14 cellular contexts compared by ENCODE assay signal in the genomic region with DNA sequence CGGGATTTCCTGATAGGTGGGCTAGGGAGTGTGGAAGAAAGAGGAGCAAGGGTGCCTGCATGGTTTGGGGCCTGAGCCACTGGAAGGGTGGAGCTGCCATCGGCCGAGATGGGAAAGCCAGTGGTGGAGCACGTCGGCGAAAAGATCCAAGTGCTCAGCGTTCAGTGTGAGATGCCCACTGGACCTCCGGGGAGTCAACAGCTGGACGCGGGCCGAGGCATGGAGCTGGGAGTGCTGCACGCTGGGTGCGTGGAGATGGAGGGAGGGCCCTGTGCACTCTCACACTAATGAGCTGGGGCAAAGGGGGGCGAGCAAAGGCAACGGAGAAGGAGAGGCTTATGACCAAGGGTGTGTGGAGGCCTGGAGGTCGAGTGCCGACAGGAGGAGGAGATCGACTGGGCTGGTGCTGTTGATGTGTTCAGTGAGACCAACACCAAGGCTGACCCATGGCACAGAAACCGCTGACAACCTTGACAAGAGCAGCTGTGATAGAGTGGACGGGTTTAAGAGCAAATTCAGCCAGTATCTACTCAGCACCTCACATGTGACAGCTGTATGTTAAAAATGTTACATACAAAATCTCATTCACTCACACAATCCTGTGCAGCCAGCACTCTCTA.
DNase-seq lines count a peak whose midpoint lies in the region; ATAC-seq and TF ChIP-seq lines count a peak whose summit lies in the region.
"Had no signal": no experiment of that assay in that cellular context is flagged by ENCODE, and none has a peak within 500 bp of the region (broad histone marks: within the 10 kb centered on the region; RNA-seq: fewer than 3 reads in every experiment).

No MANE protein-coding gene starts in this region.

- H3K36me3 ChIP-seq in hepatocyte (replicated peaks; ENCODE audit: insufficient read depth, low read depth) (no peaks in the 10 kb centered on the region), skeletal muscle satellite cell (ENCODE audit: insufficient read depth, low read length) (peaks cover 16% of the 10 kb centered on the region)

- no peaks in the 10 kb centered on the region for H3K27me3 ChIP-seq in hepatocyte
- H3K27me3 ChIP-seq in skeletal muscle satellite cell (ENCODE audit: control insufficient read depth, insufficient read depth, low read length) = no peaks in the 10 kb centered on the region

- H3K4me3 ChIP-seq in hepatocyte = no peak overlapping the region
- no peak overlapping the region for H3K4me3 ChIP-seq in skeletal muscle satellite cell (ENCODE audit: low read length)
- H3K4me3 ChIP-seq: lower lobe of right lung had no signal

- peaks cover 23% of the 10 kb centered on the region for H3K4me1 Mint-ChIP-seq in activated naive CD4-positive, alpha-beta T cell treated with anti-CD3 and anti-CD28 coated beads, Interleukin-2, amount 10 ng/mL, durations not matched to agents 7 days and 5 days
- peaks cover 27 to 40% (median 30%) of the 10 kb centered on the region in 3 donors for H3K4me1 Mint-ChIP-seq in T-cell

- no peak overlapping the region for H3K4me3 Mint-ChIP-seq in activated naive CD4-positive, alpha-beta T cell treated with anti-CD3 and anti-CD28 coated beads, Interleukin-2, amount 10 ng/mL, durations not matched to agents 7 days and 5 days
- H3K4me3 Mint-ChIP-seq in T-cell = no peak overlapping the region
- H3K4me3 Mint-ChIP-seq: central memory CD8-positive, alpha-beta T cell had no signal

- H3K27ac ChIP-seq in hepatocyte = peak overlapping the region; percentile 79

- H4K20me1 ChIP-seq in hepatocyte (ENCODE audit: insufficient read depth, poor library complexity, severe bottlenecking) = no peaks in the 10 kb centered on the region

- H3K27ac Mint-ChIP-seq in activated naive CD4-positive, alpha-beta T cell treated with anti-CD3 and anti-CD28 coated beads, Interleukin-2, amount 50 U/mL, for 72 hours = peak overlapping the region; percentile 17 to 73
- H3K27ac Mint-ChIP-seq in activated naive CD4-positive, alpha-beta T cell treated with anti-CD3 and anti-CD28 coated beads, Interleukin-2, amount 10 ng/mL, durations not matched to agents 7 days and 5 days = no peak overlapping the region
- H3K27ac Mint-ChIP-seq in T-cell = peak overlapping the region in 1 of 2 donors; percentile 59

- WGBS in hepatocyte (ENCODE audit: low lambda C conversion rate, missing lambda C conversion rate) = 97% methylated on average over 20 of the region's 20 CpGs

- ATAC-seq in activated naive CD4-positive, alpha-beta T cell treated with anti-CD3 and anti-CD28 coated beads, Interleukin-2, amount 50 U/mL, for 72 hours = peak in 1 of 2 donors; percentile 7
- ATAC-seq in SK-N-SH treated with all-trans-retinoic acid at 6 μM for 48 hours = peak; percentile 5; the same call in 2 of the 3 replicates
- no peak for ATAC-seq in T-cell (replicated peaks in 1 of 4)

- CTCF ChIA-PET in activated naive CD4-positive, alpha-beta T cell treated with anti-CD3 and anti-CD28 coated beads, Interleukin-2, amount 10 ng/mL, durations not matched to agents 7 days and 5 days (lab: Charles Lee) = no interaction called here
- CTCF ChIA-PET in T-cell (lab: Charles Lee) = interaction anchor here in 1 of 2 donors (1.0 kb wide), 1 partner anchor 35 kb away, joined by 6 read pairs; no protein-coding TSS in a partner anchor

- H2AFZ ChIP-seq in hepatocyte = no peak overlapping the region
- H2AFZ ChIP-seq: parathyroid adenoma had no signal

- TF ChIP-seq CTCF in hepatocyte (IDR thresholded peaks at IDR 0.05; ENCODE audit: poor library complexity) = no peak

- H3K4me2 ChIP-seq in hepatocyte (no peak overlapping the region), skeletal muscle satellite cell (ENCODE audit: low read length) (peak overlapping the region; percentile 34)

- no peak overlapping the region for H3K9ac ChIP-seq in skeletal muscle satellite cell (ENCODE audit: low read depth, low read length)
- H3K9ac ChIP-seq: parathyroid adenoma had no signal

- H3K4me1 ChIP-seq in hepatocyte (ENCODE audit: insufficient read depth) (peaks cover 22% of the 10 kb centered on the region), skeletal muscle satellite cell (ENCODE audit: control insufficient read depth, insufficient read depth, low read length) (peaks cover 34% of the 10 kb centered on the region)
- H3K4me1 ChIP-seq: parathyroid adenoma had no signal

- POLR2A ChIA-PET in T-cell (lab: Charles Lee) = interaction anchor here in 1 of 2 donors (0.5 kb wide), 1 partner anchor 84 kb away, joined by 3 read pairs; no protein-coding TSS in a partner anchor

- no peak for DNase-seq in activated naive CD4-positive, alpha-beta T cell treated with anti-CD3 and anti-CD28 coated beads, Interleukin-2, amount 50 U/mL, for 72 hours (ENCODE audit: low spot score in 2 of 2)
- no peak for DNase-seq in activated naive CD4-positive, alpha-beta T cell treated with anti-CD3 and anti-CD28 coated beads, Interleukin-2, amount 10 ng/mL, durations not matched to agents 7 days and 5 days
- DNase-seq in hepatocyte (ENCODE audit: low spot score) (no peak), MV-4-11 (lab: John Stamatoyannopoulos, UW) (no peak), T-cell (no peak), NCI-H146 treated with DMSO at 0.1 percent for 48 hours (lab: John Stamatoyannopoulos, UW; ENCODE audit: unreplicated experiment) (no peak)
- DNase-seq: activated gamma-delta T cell, lower lobe of right lung, NCI-H345, OCI-M1 had no signal

- H3K9me3 Mint-ChIP-seq in activated naive CD4-positive, alpha-beta T cell treated with anti-CD3 and anti-CD28 coated beads, Interleukin-2, amount 50 U/mL, for 72 hours = peaks cover 0 to 3% of the 10 kb centered on the region in 2 donors
- no peaks in the 10 kb centered on the region for H3K9me3 Mint-ChIP-seq in activated naive CD4-positive, alpha-beta T cell treated with anti-CD3 and anti-CD28 coated beads, Interleukin-2, amount 10 ng/mL, durations not matched to agents 7 days and 5 days
- no peaks in the 10 kb centered on the region for H3K9me3 Mint-ChIP-seq in T-cell
- H3K9me3 Mint-ChIP-seq: central memory CD8-positive, alpha-beta T cell had no signal

- peaks cover 6% of the 10 kb centered on the region in 2 donors for H3K36me3 Mint-ChIP-seq in activated naive CD4-positive, alpha-beta T cell treated with anti-CD3 and anti-CD28 coated beads, Interleukin-2, amount 50 U/mL, for 72 hours
- H3K36me3 Mint-ChIP-seq in activated naive CD4-positive, alpha-beta T cell treated with anti-CD3 and anti-CD28 coated beads, Interleukin-2, amount 10 ng/mL, durations not matched to agents 7 days and 5 days = peaks cover 58% of the 10 kb centered on the region
- peaks cover 62% of the 10 kb centered on the region for H3K36me3 Mint-ChIP-seq in T-cell

- no peaks in the 10 kb centered on the region for H3K27me3 Mint-ChIP-seq in activated naive CD4-positive, alpha-beta T cell treated with anti-CD3 and anti-CD28 coated beads, Interleukin-2, amount 10 ng/mL, durations not matched to agents 7 days and 5 days
- H3K27me3 Mint-ChIP-seq in T-cell = no peaks in the 10 kb centered on the region
- H3K27me3 Mint-ChIP-seq: central memory CD8-positive, alpha-beta T cell had no signal

- no peaks in the 10 kb centered on the region for H3K79me2 ChIP-seq in hepatocyte

- no peaks in the 10 kb centered on the region for H3K9me2 ChIP-seq in hepatocyte (replicated peaks; ENCODE audit: insufficient read depth)

- H3K9me3 ChIP-seq in hepatocyte (ENCODE audit: low read depth) (no peaks in the 10 kb centered on the region), skeletal muscle satellite cell (replicated peaks; ENCODE audit: low read length) (no peaks in the 10 kb centered on the region)
- H3K9me3 ChIP-seq: lower lobe of right lung had no signal

TF ChIP-seq in SK-N-SH treated with all-trans-retinoic acid at 6 μM for 48 hours, 23 proteins besides CTCF, POLR2A, EP300 and RAD21:
- TF ChIP-seq OSR1 (CRISPR knock-in tag; IDR thresholded peaks at IDR 0.05) (no peak), BACH2 (CRISPR knock-in tag; IDR thresholded peaks at IDR 0.05; ENCODE audit: borderline replicate concordance) (no peak), ZFP30 (CRISPR knock-in tag; IDR thresholded peaks at IDR 0.05) (no peak), ISL1 (CRISPR knock-in tag; IDR thresholded peaks at IDR 0.05) (no peak), TOX (CRISPR knock-in tag; IDR thresholded peaks at IDR 0.05; ENCODE audit: borderline replicate concordance) (no peak)
